ENCODE assay signal across 20 cellular contexts in the genomic region with DNA sequence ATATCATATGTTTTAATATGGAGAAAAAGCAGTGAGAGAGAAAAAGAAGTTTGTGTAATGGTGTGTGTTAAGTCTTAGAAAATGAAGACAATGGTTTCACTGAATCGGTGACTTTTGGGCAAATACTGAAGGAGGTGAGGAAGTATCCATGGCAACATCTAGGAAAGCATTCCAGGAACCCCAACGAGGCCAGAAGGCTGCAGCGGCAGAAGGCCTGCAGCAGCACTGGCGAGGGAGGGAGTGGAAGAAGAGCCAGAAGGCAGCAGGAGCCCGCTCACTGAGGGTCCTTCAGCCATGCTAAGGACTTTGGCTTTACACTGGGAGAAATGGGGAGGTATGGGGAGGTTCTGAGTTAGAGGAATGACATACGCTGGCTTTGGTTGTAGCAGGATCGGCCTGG. TPM values are rescaled to one million over a fixed set of nuclear protein-coding genes. Genes with fewer than 3 reads are reported as not detected.
DNase-seq lines count a peak whose midpoint lies in the region; ATAC-seq, FAIRE-seq and TF ChIP-seq lines count a peak whose summit lies in the region.
"Had no signal": no experiment of that assay in that cellular context is flagged by ENCODE, and none has a peak within 500 bp of the region (broad histone marks: within the 10 kb centered on the region; RNA-seq: fewer than 3 reads in every experiment).

No MANE protein-coding gene starts in this region.

- H3K27ac Mint-ChIP-seq in activated CD4-positive, alpha-beta T cell treated with anti-CD3 and anti-CD28 coated beads, Interleukin-2, amount 10 ng/mL, durations not matched to agents 7 days and 5 days: peak overlapping the region; percentile 9
- H3K27ac Mint-ChIP-seq in astrocyte (ENCODE audit: unreplicated experiment): peak overlapping the region; percentile 99
- H3K27ac Mint-ChIP-seq in mesothelial cell of epicardium: peak overlapping the region; percentile 27
- no peak overlapping the region for H3K27ac Mint-ChIP-seq in stimulated activated effector memory CD8-positive, alpha-beta T cell treated with anti-CD3 and anti-CD28 coated beads, Interleukin-12 subunit alpha, Interleukin-12 subunit beta, amount 100 ng/mL, for 72 hours
- H3K27ac Mint-ChIP-seq: activated CD8-positive, alpha-beta memory T cell treated with anti-CD3 and anti-CD28 coated beads, Interleukin-2, amount 10 ng/mL, durations not matched to agents 7 days and 5 days had no signal

- no peaks in the 10 kb centered on the region for H4K20me1 ChIP-seq in astrocyte (ENCODE audit: insufficient read depth, low read length)

- no peak overlapping the region for H3K27ac ChIP-seq in astrocyte (ENCODE audit: low read depth, low read length)
- H3K27ac ChIP-seq in uterus: peak overlapping the region; percentile 64 to 85
- H3K27ac ChIP-seq: heart right ventricle, left ventricle myocardium inferior, thyroid gland had no signal

- H3K4me3 ChIP-seq in astrocyte (ENCODE audit: insufficient read depth, low read depth, low read length): no peak overlapping the region
- no peak overlapping the region for H3K4me3 ChIP-seq in uterus
- H3K4me3 ChIP-seq: heart right ventricle, left ventricle myocardium inferior, thyroid gland had no signal

- no peaks in the 10 kb centered on the region for H3K4me1 ChIP-seq in astrocyte (ENCODE audit: insufficient read depth, low read length)
- peaks cover 0 to 6% of the 10 kb centered on the region in 2 donors for H3K4me1 ChIP-seq in uterus
- H3K4me1 ChIP-seq: thyroid gland had no signal

- H3K79me2 ChIP-seq in astrocyte (ENCODE audit: insufficient read depth, low read length): no peaks in the 10 kb centered on the region

- H3K27me3 Mint-ChIP-seq in activated CD4-positive, alpha-beta T cell treated with anti-CD3 and anti-CD28 coated beads, Interleukin-2, amount 10 ng/mL, durations not matched to agents 7 days and 5 days: no peaks in the 10 kb centered on the region
- no peaks in the 10 kb centered on the region for H3K27me3 Mint-ChIP-seq in astrocyte (ENCODE audit: low read depth, unreplicated experiment)
- no peaks in the 10 kb centered on the region for H3K27me3 Mint-ChIP-seq in mesothelial cell of epicardium (ENCODE audit: low read depth)
- H3K27me3 Mint-ChIP-seq: activated CD8-positive, alpha-beta memory T cell treated with anti-CD3 and anti-CD28 coated beads, Interleukin-2, amount 10 ng/mL, durations not matched to agents 7 days and 5 days had no signal

- no peak overlapping the region for H3K4me3 Mint-ChIP-seq in activated CD4-positive, alpha-beta T cell treated with anti-CD3 and anti-CD28 coated beads, Interleukin-2, amount 10 ng/mL, durations not matched to agents 7 days and 5 days
- H3K4me3 Mint-ChIP-seq in astrocyte (ENCODE audit: unreplicated experiment) (no peak overlapping the region), mesothelial cell of epicardium (no peak overlapping the region)
- no peak overlapping the region for H3K4me3 Mint-ChIP-seq in stimulated activated effector memory CD8-positive, alpha-beta T cell treated with anti-CD3 and anti-CD28 coated beads, Interleukin-12 subunit alpha, Interleukin-12 subunit beta, amount 100 ng/mL, for 72 hours
- H3K4me3 Mint-ChIP-seq: activated CD8-positive, alpha-beta memory T cell treated with anti-CD3 and anti-CD28 coated beads, Interleukin-2, amount 10 ng/mL, durations not matched to agents 7 days and 5 days had no signal

- H3K36me3 ChIP-seq in astrocyte (ENCODE audit: insufficient read depth, low read length) (peaks cover under 1% of the 10 kb centered on the region), uterus (no peaks in the 10 kb centered on the region)

- CTCF ChIA-PET in activated CD4-positive, alpha-beta T cell treated with anti-CD3 and anti-CD28 coated beads, Interleukin-2, amount 10 ng/mL, durations not matched to agents 7 days and 5 days (lab: Charles Lee): interaction anchor here (0.7 kb wide), 1 partner anchor 180 kb away, joined by 3 read pairs; no protein-coding TSS in a partner anchor

- no peak overlapping the region for H2AFZ ChIP-seq in astrocyte (ENCODE audit: low read depth, low read length)

- no peaks in the 10 kb centered on the region for H3K9me3 Mint-ChIP-seq in activated CD4-positive, alpha-beta T cell treated with anti-CD3 and anti-CD28 coated beads, Interleukin-2, amount 10 ng/mL, durations not matched to agents 7 days and 5 days
- no peaks in the 10 kb centered on the region for H3K9me3 Mint-ChIP-seq in astrocyte (ENCODE audit: unreplicated experiment)
- H3K9me3 Mint-ChIP-seq in mesothelial cell of epicardium: no peaks in the 10 kb centered on the region
- H3K9me3 Mint-ChIP-seq in stimulated activated effector memory CD8-positive, alpha-beta T cell treated with anti-CD3 and anti-CD28 coated beads, Interleukin-12 subunit alpha, Interleukin-12 subunit beta, amount 100 ng/mL, for 72 hours: no peaks in the 10 kb centered on the region

- no peak for DNase-seq in activated CD4-positive, alpha-beta T cell treated with anti-CD3 and anti-CD28 coated beads, Interleukin-2, amount 10 ng/mL, durations not matched to agents 7 days and 5 days
- DNase-seq in activated CD4-positive, alpha-beta T cell treated with anti-CD3 and anti-CD28 coated beads, Interleukin-2, amount 50 U/mL, for 1 hour: no peak
- DNase-seq in astrocyte (ENCODE audit: low read depth): no peak
- DNase-seq in mesothelial cell of epicardium (ENCODE audit: low spot score in 2 of 2, unreplicated experiment in 2 of 2): no peak
- DNase-seq in uterus: no peak
- no peak for DNase-seq in OCI-M1 (lab: John Stamatoyannopoulos, UW)
- DNase-seq in left colon: no peak
- no peak for DNase-seq in stimulated activated effector memory CD8-positive, alpha-beta T cell treated with anti-CD3 and anti-CD28 coated beads, Interleukin-12 subunit alpha, Interleukin-12 subunit beta, amount 100 ng/mL, for 72 hours (ENCODE audit: low spot score in 2 of 2)
- DNase-seq: 8988T; activated CD4-positive, alpha-beta T cell treated with anti-CD3 and anti-CD28 coated beads for 4 hours; activated CD8-positive, alpha-beta memory T cell treated with anti-CD3 and anti-CD28 coated beads, Interleukin-2, amount 10 ng/mL, durations not matched to agents 7 days and 5 days; brain microvascular endothelial cell; heart right ventricle; left ventricle myocardium inferior; NCI-H1417; NCI-H526; stimulated activated naive CD4-positive, alpha-beta T cell; thyroid gland had no signal

- TF ChIP-seq CTCF in astrocyte (IDR thresholded peaks at IDR 0.05; ENCODE audit: insufficient read depth, low read depth, low read length) (no peak), mesothelial cell of epicardium (IDR thresholded peaks at IDR 0.05; ENCODE audit: unreplicated experiment) (no peak), uterus (IDR thresholded peaks at IDR 0.05) (no peak)

- H3K27me3 ChIP-seq in astrocyte (ENCODE audit: insufficient read depth, low read length) (no peaks in the 10 kb centered on the region), uterus (no peaks in the 10 kb centered on the region)
- H3K27me3 ChIP-seq: brain microvascular endothelial cell, heart right ventricle, thyroid gland had no signal

- peaks cover 34% of the 10 kb centered on the region for H3K4me1 Mint-ChIP-seq in activated CD4-positive, alpha-beta T cell treated with anti-CD3 and anti-CD28 coated beads, Interleukin-2, amount 10 ng/mL, durations not matched to agents 7 days and 5 days
- H3K4me1 Mint-ChIP-seq in astrocyte (ENCODE audit: low read depth, unreplicated experiment) (peaks cover 21% of the 10 kb centered on the region), mesothelial cell of epicardium (peaks cover 9% of the 10 kb centered on the region)
- peaks cover under 1% of the 10 kb centered on the region for H3K4me1 Mint-ChIP-seq in stimulated activated effector memory CD8-positive, alpha-beta T cell treated with anti-CD3 and anti-CD28 coated beads, Interleukin-12 subunit alpha, Interleukin-12 subunit beta, amount 100 ng/mL, for 72 hours

- FAIRE-seq in astrocyte (lab: Jason Lieb, UNC): no peak
- FAIRE-seq: endometrium had no signal

- no peak overlapping the region for H3K9ac ChIP-seq in astrocyte (ENCODE audit: low read length)

- ATAC-seq in left colon: no peak
- no peak for ATAC-seq in stimulated activated effector memory CD8-positive, alpha-beta T cell treated with anti-CD3 and anti-CD28 coated beads, Interleukin-12 subunit alpha, Interleukin-12 subunit beta, amount 100 ng/mL, for 72 hours
- ATAC-seq: activated CD8-positive, alpha-beta memory T cell treated with anti-CD3 and anti-CD28 coated beads, Interleukin-2, amount 10 ng/mL, durations not matched to agents 7 days and 5 days; heart right ventricle; Right ventricle myocardium inferior had no signal

- H3K9me3 ChIP-seq in astrocyte (ENCODE audit: insufficient read depth, low read depth, low read length) (no peaks in the 10 kb centered on the region), uterus (no peaks in the 10 kb centered on the region)
- H3K9me3 ChIP-seq: heart right ventricle, left ventricle myocardium inferior, thyroid gland had no signal

- POLR2A ChIA-PET in activated CD4-positive, alpha-beta T cell treated with anti-CD3 and anti-CD28 coated beads, Interleukin-2, amount 10 ng/mL, durations not matched to agents 7 days and 5 days (lab: Charles Lee): no interaction called here

- TF ChIP-seq POLR2A in uterus (IDR thresholded peaks at IDR 0.05): no peak

- peaks cover 32% of the 10 kb centered on the region for H3K36me3 Mint-ChIP-seq in activated CD4-positive, alpha-beta T cell treated with anti-CD3 and anti-CD28 coated beads, Interleukin-2, amount 10 ng/mL, durations not matched to agents 7 days and 5 days (ENCODE audit: low read depth)
- H3K36me3 Mint-ChIP-seq in astrocyte (ENCODE audit: low read depth, unreplicated experiment) (peaks cover 1% of the 10 kb centered on the region), mesothelial cell of epicardium (no peaks in the 10 kb centered on the region)
- H3K36me3 Mint-ChIP-seq in stimulated activated effector memory CD8-positive, alpha-beta T cell treated with anti-CD3 and anti-CD28 coated beads, Interleukin-12 subunit alpha, Interleukin-12 subunit beta, amount 100 ng/mL, for 72 hours: peaks cover 6% of the 10 kb centered on the region

- no peak overlapping the region for H3K4me2 ChIP-seq in astrocyte (ENCODE audit: low read length)

- intact Hi-C loops in uterus (cut with DNase I; ENCODE audit: low total_unique reads) (no loop called here), left colon (cut with DNase I, micrococcal nuclease) (no loop called here)

RNA-seq across cellular contexts. Expression of gene COQ2, which starts 26.8 kb away (rescaled TPM):
- 10 to 100 TPM; 16.2 to 17.9 TPM for total RNA-seq in activated CD4-positive, alpha-beta T cell treated with anti-CD3 and anti-CD28 coated beads, Interleukin-2, amount 10 ng/mL, durations not matched to agents 7 days and 5 days
- total RNA-seq in astrocyte (8.2 and 8.7 TPM in 2 replicates), mesothelial cell of epicardium (7.3 to 8.0 TPM (median 7.9 TPM) in 3 replicates), uterus (10 to 100 TPM in 2 of 4 donors, 1 to 10 TPM in 2; 3.2 to 22.6 (median 9.5) TPM), left colon (10 to 100 TPM; 18.9 to 23.3 TPM)
